8 cellular contexts compared by ENCODE assay signal in the genomic region with DNA sequence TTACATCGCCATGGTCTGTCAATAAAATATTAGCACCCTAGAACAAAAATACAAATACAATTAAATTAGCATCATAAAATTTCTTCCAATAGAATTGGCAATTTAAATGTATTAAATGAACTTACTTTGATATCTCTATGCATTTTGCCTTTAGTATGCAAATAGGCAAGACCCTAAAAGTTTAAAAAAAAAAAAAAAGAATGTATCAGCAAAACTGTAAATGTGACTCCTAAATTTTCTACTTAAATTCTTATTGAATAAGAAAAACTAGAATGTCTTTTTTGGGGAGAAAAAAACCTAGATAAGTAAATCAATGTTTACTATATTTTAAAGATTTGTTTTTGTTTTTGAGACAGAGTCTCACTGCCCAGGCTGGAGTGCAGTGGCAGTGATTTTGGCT.
"Had no signal": no experiment of that assay in that cellular context is flagged by ENCODE, and none has a peak within 500 bp of the region (broad histone marks: within the 10 kb centered on the region; RNA-seq: fewer than 3 reads in every experiment).

No MANE protein-coding gene starts in this region.

- H2AFZ ChIP-seq: GM23248 had no signal

- H3K27ac ChIP-seq: GM23248, HL-60, KMS-11 had no signal

- H3K9me3 ChIP-seq: HAP-1 had no signal

- H3K4me2 ChIP-seq: KMS-11 had no signal

- ATAC-seq: HCT116 had no signal

- H3K9ac ChIP-seq: GM23248, KMS-11 had no signal

- DNase-seq: GOT3, H7, KBM-7 had no signal

- H3K4me3 ChIP-seq: GM23248, HAP-1 had no signal
